In the genomic region with DNA sequence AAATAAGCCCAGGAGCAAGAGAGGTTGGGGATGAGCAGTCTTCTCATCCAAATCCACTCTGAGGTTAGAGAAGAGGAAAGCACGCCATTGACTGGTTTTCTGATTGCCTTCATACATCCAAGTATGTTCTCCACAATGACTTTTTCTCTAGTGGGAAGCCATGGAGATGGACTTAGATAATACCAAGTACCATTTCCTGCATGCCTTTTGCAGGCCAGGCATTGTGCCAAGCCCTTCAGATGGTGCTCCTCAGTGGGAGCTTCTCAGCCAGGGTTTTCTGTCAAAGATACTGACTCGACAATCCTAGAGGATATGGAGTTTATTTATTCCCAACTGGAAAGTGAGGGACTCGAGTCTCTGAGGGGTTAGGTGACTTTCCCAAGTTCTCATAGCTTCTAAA, we compare ENCODE assay signal across 11 cellular contexts.
A peak's percentile ranks its signal among the peaks of the same experiment; 100 is the strongest.
DNase-seq lines count a peak whose midpoint lies in the region; ATAC-seq and TF ChIP-seq lines count a peak whose summit lies in the region.
"Had no signal": no experiment of that assay in that cellular context is flagged by ENCODE, and none has a peak within 500 bp of the region (broad histone marks: within the 10 kb centered on the region; RNA-seq: fewer than 3 reads in every experiment).

No MANE protein-coding gene starts in this region.

- H3K79me2 ChIP-seq in trophoblast cell (ENCODE audit: control insufficient read depth, insufficient read depth, low read length, poor library complexity) = peaks cover 2% of the 10 kb centered on the region
- no peaks in the 10 kb centered on the region for H3K79me2 ChIP-seq in H9 (ENCODE audit: insufficient read depth, low read length)

- no peak overlapping the region for H3K27ac ChIP-seq in trophoblast cell (ENCODE audit: low read depth, low read length)
- no peak overlapping the region for H3K27ac ChIP-seq in H9 (ENCODE audit: insufficient read length, low read depth, low read length)

- H3K27me3 Mint-ChIP-seq in H9 (ENCODE audit: low read depth) = peaks cover 2% of the 10 kb centered on the region
- H3K27me3 Mint-ChIP-seq: activated CD4-positive, alpha-beta T cell treated with anti-CD3 and anti-CD28 coated beads for 36 hours; effector memory CD8-positive, alpha-beta T cell had no signal

- H4K91ac ChIP-seq in trophoblast cell (ENCODE audit: low read depth, low read length) (peak overlapping the region; percentile 91), H9 (ENCODE audit: insufficient read length, low read depth, low read length) (no peak overlapping the region)

- H3K4ac ChIP-seq in trophoblast cell (ENCODE audit: low read depth, low read length) (no peak overlapping the region), H9 (ENCODE audit: low read depth, low read length) (no peak overlapping the region)

- no peak for ATAC-seq in GM21717 (IDR thresholded peaks at IDR 0.05; ENCODE audit: unreplicated experiment)
- ATAC-seq: activated CD4-positive, alpha-beta T cell treated with anti-CD3 and anti-CD28 coated beads for 36 hours; effector memory CD8-positive, alpha-beta T cell had no signal

- H2BK12ac ChIP-seq in trophoblast cell (ENCODE audit: low read length) (peak overlapping the region; percentile 62), H9 (ENCODE audit: insufficient read length, low read depth, low read length) (no peak overlapping the region)

- no peak overlapping the region for H2AFZ ChIP-seq in trophoblast cell (ENCODE audit: insufficient read depth, low read length, poor library complexity)
- H2AFZ ChIP-seq in H9 (ENCODE audit: low read length) = no peak overlapping the region

- no peaks in the 10 kb centered on the region for H3K23me2 ChIP-seq in H9 (ENCODE audit: insufficient read length, low read depth, low read length, poor library complexity, severe bottlenecking)

- H3K14ac ChIP-seq in trophoblast cell (ENCODE audit: low read length) (no peak overlapping the region), H9 (ENCODE audit: insufficient read depth, low read length) (no peak overlapping the region)

- no peak overlapping the region for H3T11ph ChIP-seq in H9 (ENCODE audit: low read length)

- H3K4me3 ChIP-seq in choroid plexus epithelial cell (ENCODE audit: low read depth, low read length) (no peak overlapping the region), trophoblast cell (ENCODE audit: low read depth, low read length) (no peak overlapping the region)

- peak overlapping the region; percentile 88 for H2BK120ac ChIP-seq in trophoblast cell (ENCODE audit: insufficient read depth, low read length, poor library complexity)
- H2BK120ac ChIP-seq in H9 (ENCODE audit: low read depth, low read length, poor library complexity, severe bottlenecking) = no peak overlapping the region

- no peak overlapping the region for H4K12ac ChIP-seq in trophoblast cell (ENCODE audit: low read depth, low read length)

- H2BK20ac ChIP-seq in H9 (ENCODE audit: low read depth, low read length, poor library complexity, severe bottlenecking) = no peak overlapping the region

- H2BK5ac ChIP-seq in trophoblast cell (ENCODE audit: low read depth, low read length, poor library complexity) (no peak overlapping the region), H9 (ENCODE audit: insufficient read length, low read length) (no peak overlapping the region)

- H3K9me3 ChIP-seq in trophoblast cell (ENCODE audit: insufficient read depth, low read depth, low read length) = peaks cover 1% of the 10 kb centered on the region
- H3K9me3 ChIP-seq in H9 (ENCODE audit: control insufficient read depth, low read depth, low read length) = no peaks in the 10 kb centered on the region

- H3K9me3 Mint-ChIP-seq in H9 = peaks cover 3 to 7% of the 10 kb centered on the region in 2 experiments; a peak in 1 of 5 replicates
- H3K9me3 Mint-ChIP-seq: effector memory CD8-positive, alpha-beta T cell had no signal

- DNase-seq in EL (peak; percentile 82), NCI-H1092 (lab: John Stamatoyannopoulos, UW) (peak; percentile 9), choroid plexus epithelial cell (ENCODE audit: low read depth) (peak; percentile 71), trophoblast cell (no peak), H9 (no peak), T-helper 9 cell (no peak)
- DNase-seq: activated CD4-positive, alpha-beta T cell treated with anti-CD3 and anti-CD28 coated beads for 36 hours; effector memory CD8-positive, alpha-beta T cell; KBM-7; NCI-H2081 treated with DMSO at 0.1 percent for 48 hours had no signal

- H3K79me1 ChIP-seq in trophoblast cell (ENCODE audit: low read length) = peaks cover 53% of the 10 kb centered on the region
- H3K79me1 ChIP-seq in H9 (ENCODE audit: insufficient read depth, low read depth, low read length, poor library complexity, severe bottlenecking) = no peaks in the 10 kb centered on the region

- peaks cover 14 to 16% of the 10 kb centered on the region in 2 experiments for H3K4me1 Mint-ChIP-seq in H9
- H3K4me1 Mint-ChIP-seq: activated CD4-positive, alpha-beta T cell treated with anti-CD3 and anti-CD28 coated beads for 36 hours had no signal

- H3K27ac Mint-ChIP-seq in H9 = peak overlapping the region in 1 of 3 experiments; percentile 41; a peak in 1 of 7 replicates
- H3K27ac Mint-ChIP-seq: activated CD4-positive, alpha-beta T cell treated with anti-CD3 and anti-CD28 coated beads for 36 hours; effector memory CD8-positive, alpha-beta T cell had no signal

- H4K20me1 ChIP-seq in H9 (ENCODE audit: control insufficient read depth, insufficient read depth, insufficient read length) = no peaks in the 10 kb centered on the region

- no peak overlapping the region for H3K9ac ChIP-seq in trophoblast cell (ENCODE audit: low read length)
- no peak overlapping the region for H3K9ac ChIP-seq in H9 (ENCODE audit: extremely low read depth, insufficient read length, low read length)

- H2AK5ac ChIP-seq in trophoblast cell (ENCODE audit: low read length) (peak overlapping the region; percentile 33), H9 (ENCODE audit: insufficient read length, low read length) (no peak overlapping the region)

- H4K5ac ChIP-seq in H9 (ENCODE audit: insufficient read length, low read depth, low read length) = no peak overlapping the region

- no peaks in the 10 kb centered on the region for H3K27me3 ChIP-seq in trophoblast cell (ENCODE audit: insufficient read depth, low read length)
- H3K27me3 ChIP-seq in H9 (ENCODE audit: insufficient read depth, low read length) = no peaks in the 10 kb centered on the region

- no peak overlapping the region for H3K18ac ChIP-seq in trophoblast cell (ENCODE audit: low read length)
- H3K18ac ChIP-seq in H9 (ENCODE audit: insufficient read length, low read depth, low read length) = no peak overlapping the region

- H2BK15ac ChIP-seq in H9 (ENCODE audit: low read depth, low read length) = no peak overlapping the region

- H3K4me1 ChIP-seq in trophoblast cell (ENCODE audit: control insufficient read depth in 1 of 2, insufficient read depth in 2 of 2, low read length in 2 of 2) (peaks cover 27 to 36% of the 10 kb centered on the region in 2 experiments), H9 (ENCODE audit: insufficient read depth, low read length) (no peaks in the 10 kb centered on the region)

- peaks cover 0 to 4% (median 0%) of the 10 kb centered on the region in 3 experiments; a peak in 2 of 7 replicates for H3K36me3 Mint-ChIP-seq in H9 (ENCODE audit: insufficient read depth in 1 of 3, low read depth in 3 of 3)

- H3K4me3 Mint-ChIP-seq in H9 = no peak overlapping the region
- H3K4me3 Mint-ChIP-seq: activated CD4-positive, alpha-beta T cell treated with anti-CD3 and anti-CD28 coated beads for 36 hours; effector memory CD8-positive, alpha-beta T cell had no signal

- no peak overlapping the region for H3K56ac ChIP-seq in H9 (ENCODE audit: insufficient read length, low read depth, low read length)

- no peak overlapping the region for H4K8ac ChIP-seq in trophoblast cell (ENCODE audit: low read depth, low read length)
- H4K8ac ChIP-seq in H9 (replicated peaks; ENCODE audit: insufficient read length, low read depth, low read length) = no peak overlapping the region

- no peak for TF ChIP-seq CTCF in choroid plexus epithelial cell (conservative IDR thresholded peaks at IDR 0.05; ENCODE audit: low read depth, low read length)
- no peak for TF ChIP-seq CTCF in H9 (conservative IDR thresholded peaks at IDR 0.05)

- H3K23ac ChIP-seq in trophoblast cell (ENCODE audit: low read length) (no peak overlapping the region), H9 (ENCODE audit: insufficient read length, low read depth, low read length) (no peak overlapping the region)

- WGBS in trophoblast cell (ENCODE audit: extremely low coverage, insufficient coverage, insufficient read length) = no CpG with 5 or more reads among the region's 3 CpGs
- WGBS in H9 (ENCODE audit: extremely low coverage, insufficient read length, low lambda C conversion rate) = no CpG with 5 or more reads among the region's 3 CpGs

- H3K4me2 ChIP-seq in trophoblast cell (ENCODE audit: low read length) (no peak overlapping the region), H9 (ENCODE audit: insufficient read depth, insufficient read length, low read length) (no peak overlapping the region)

- H3K36me3 ChIP-seq in trophoblast cell (ENCODE audit: control insufficient read depth in 1 of 2, insufficient read depth in 2 of 2, low read length in 2 of 2) = no peaks in the 10 kb centered on the region

Comparison
In these comparisons a context has a peak if more than half of its experiments do, and no peak if none do; other contexts are left out.
1. DNase-seq: peak in EL (single experiment), NCI-H1092 (single experiment) and choroid plexus epithelial cell (single experiment); none in trophoblast cell (0 of 2), H9 (single experiment) and T-helper 9 cell (single experiment).